ENCODE assay signal across 2 cellular contexts in genomic region chr5:141354900-141355469, GRCh38.
TF ChIP-seq lines count a peak whose summit lies in the region.

Gene PCDHGA4 (plus strand): TSS chr5:141355021. CDS start chr5:141355108, 87 bp downstream.

TF ChIP-seq in SK-N-SH, 30 proteins besides CTCF, POLR2A, EP300 and RAD21:
- TF ChIP-seq ELF1 (IDR thresholded peaks at IDR 0.05) (no peak), SMC3 (IDR thresholded peaks at IDR 0.05; ENCODE audit: low read depth, low read length) (0 out of 2 replicates have a peak, but pooled peaks have one; percentile 11), MEF2A (IDR thresholded peaks at IDR 0.05; ENCODE audit: borderline replicate concordance, low read depth) (no peak), POLR2AphosphoS5 (IDR thresholded peaks at IDR 0.05; ENCODE audit: low read depth, low read length) (no peak)
TF ChIP-seq in SK-N-SH: peak in this region for 1.

TF ChIP-seq in SK-N-SH treated with all-trans-retinoic acid at 6 μM for 48 hours, 23 proteins besides CTCF, POLR2A, EP300 and RAD21:
- TF ChIP-seq TCF4 (CRISPR knock-in tag; IDR thresholded peaks at IDR 0.05; ENCODE audit: borderline replicate concordance) (no peak), TOX (CRISPR knock-in tag; IDR thresholded peaks at IDR 0.05; ENCODE audit: borderline replicate concordance) (no peak), PATZ1 (CRISPR knock-in tag; IDR thresholded peaks at IDR 0.05; ENCODE audit: borderline replicate concordance) (no peak), ZNF8 (CRISPR knock-in tag; IDR thresholded peaks at IDR 0.05) (no peak), CREB5 (CRISPR knock-in tag; IDR thresholded peaks at IDR 0.05; ENCODE audit: low read depth) (no peak), OSR1 (CRISPR knock-in tag; IDR thresholded peaks at IDR 0.05) (no peak), ZNF70 (CRISPR knock-in tag; IDR thresholded peaks at IDR 0.05) (no peak), ISL1 (CRISPR knock-in tag; IDR thresholded peaks at IDR 0.05) (no peak), ZC3H10 (CRISPR knock-in tag; IDR thresholded peaks at IDR 0.05) (no peak), ZNF565 (CRISPR knock-in tag; conservative IDR thresholded peaks at IDR 0.05; ENCODE audit: low read depth) (no peak)
- TF ChIP-seq, protein P1, sequence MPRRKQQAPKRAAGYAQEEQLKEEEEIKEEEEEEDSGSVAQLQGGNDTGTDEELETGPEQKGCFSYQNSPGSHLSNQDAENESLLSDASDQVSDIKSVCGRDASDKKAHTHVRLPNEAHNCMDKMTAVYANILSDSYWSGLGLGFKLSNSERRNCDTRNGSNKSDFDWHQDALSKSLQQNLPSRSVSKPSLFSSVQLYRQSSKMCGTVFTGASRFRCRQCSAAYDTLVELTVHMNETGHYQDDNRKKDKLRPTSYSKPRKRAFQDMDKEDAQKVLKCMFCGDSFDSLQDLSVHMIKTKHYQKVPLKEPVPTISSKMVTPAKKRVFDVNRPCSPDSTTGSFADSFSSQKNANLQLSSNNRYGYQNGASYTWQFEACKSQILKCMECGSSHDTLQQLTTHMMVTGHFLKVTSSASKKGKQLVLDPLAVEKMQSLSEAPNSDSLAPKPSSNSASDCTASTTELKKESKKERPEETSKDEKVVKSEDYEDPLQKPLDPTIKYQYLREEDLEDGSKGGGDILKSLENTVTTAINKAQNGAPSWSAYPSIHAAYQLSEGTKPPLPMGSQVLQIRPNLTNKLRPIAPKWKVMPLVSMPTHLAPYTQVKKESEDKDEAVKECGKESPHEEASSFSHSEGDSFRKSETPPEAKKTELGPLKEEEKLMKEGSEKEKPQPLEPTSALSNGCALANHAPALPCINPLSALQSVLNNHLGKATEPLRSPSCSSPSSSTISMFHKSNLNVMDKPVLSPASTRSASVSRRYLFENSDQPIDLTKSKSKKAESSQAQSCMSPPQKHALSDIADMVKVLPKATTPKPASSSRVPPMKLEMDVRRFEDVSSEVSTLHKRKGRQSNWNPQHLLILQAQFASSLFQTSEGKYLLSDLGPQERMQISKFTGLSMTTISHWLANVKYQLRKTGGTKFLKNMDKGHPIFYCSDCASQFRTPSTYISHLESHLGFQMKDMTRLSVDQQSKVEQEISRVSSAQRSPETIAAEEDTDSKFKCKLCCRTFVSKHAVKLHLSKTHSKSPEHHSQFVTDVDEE (CRISPR knock-in tag; IDR thresholded peaks at IDR 0.05), result no peak
